ENCODE assay signal across 21 cellular contexts in genomic region chr5:43699910-43700309, GRCh38.
DNase-seq lines count a peak whose midpoint lies in the region; ATAC-seq, FAIRE-seq and TF ChIP-seq lines count a peak whose summit lies in the region.
"Had no signal": no experiment of that assay in that cellular context is flagged by ENCODE, and none has a peak within 500 bp of the region (broad histone marks: within the 10 kb centered on the region; RNA-seq: fewer than 3 reads in every experiment).

No MANE protein-coding gene starts in this region.

- no peak overlapping the region for H3K4me3 Mint-ChIP-seq in glutamatergic neuron (ENCODE audit: unreplicated experiment)
- H3K4me3 Mint-ChIP-seq: CD14-positive monocyte had no signal

- no peaks in the 10 kb centered on the region for H3K27me3 ChIP-seq in right atrium auricular region
- H3K27me3 ChIP-seq in testis: no peaks in the 10 kb centered on the region
- no peaks in the 10 kb centered on the region for H3K27me3 ChIP-seq in mesenchymal stem cell (ENCODE audit: control insufficient read depth in 1 of 2, insufficient read depth in 1 of 2, low read length in 2 of 2)

- H3K27ac ChIP-seq in right atrium auricular region (peak overlapping the region; percentile 21 to 27), testis (no peak overlapping the region), mesenchymal stem cell (ENCODE audit: low read length, poor library complexity, severe bottlenecking) (no peak overlapping the region)
- H3K27ac ChIP-seq: 22Rv1, RWPE1 had no signal

- H3K4me3 ChIP-seq in right atrium auricular region (no peak overlapping the region), testis (no peak overlapping the region), mesenchymal stem cell (ENCODE audit: insufficient read depth in 1 of 2, low read depth in 1 of 2, low read length in 2 of 2) (no peak overlapping the region)

- H2AFZ ChIP-seq in mesenchymal stem cell (ENCODE audit: low read depth, low read length): no peak overlapping the region

- intact Hi-C loops in Right ventricle myocardium inferior (cut with DNase I) (no loop called here), cardiac septum (cut with DNase I) (no loop called here), testis (cut with DNase I; ENCODE audit: low total_unique reads) (no loop called here)

- H4K91ac ChIP-seq in mesenchymal stem cell (ENCODE audit: low read length): no peak overlapping the region

- peaks cover 24% of the 10 kb centered on the region for H3K36me3 Mint-ChIP-seq in glutamatergic neuron (ENCODE audit: unreplicated experiment)

- no peak overlapping the region for H3K4me2 ChIP-seq in mesenchymal stem cell (ENCODE audit: low read length, poor library complexity, severe bottlenecking)

- peak; percentile 67 for ATAC-seq in Right ventricle myocardium inferior

- no peak overlapping the region for H4K8ac ChIP-seq in mesenchymal stem cell (ENCODE audit: low read length)

- no peak overlapping the region for H2BK12ac ChIP-seq in mesenchymal stem cell (ENCODE audit: low read length in 2 of 2)

- no peak overlapping the region for H3K18ac ChIP-seq in mesenchymal stem cell (ENCODE audit: low read depth in 1 of 2, low read length in 2 of 2)

- H3K9me3 ChIP-seq in right atrium auricular region: peaks cover 0 to 3% of the 10 kb centered on the region in 2 donors
- H3K9me3 ChIP-seq in testis: no peaks in the 10 kb centered on the region
- H3K9me3 ChIP-seq in mesenchymal stem cell (ENCODE audit: control insufficient read depth, low read length): peaks cover 7% of the 10 kb centered on the region

- H3K4me1 ChIP-seq in right atrium auricular region (peaks cover 0 to 10% of the 10 kb centered on the region in 2 donors), testis (no peaks in the 10 kb centered on the region), mesenchymal stem cell (ENCODE audit: control insufficient read depth, insufficient read depth, low read depth, low read length) (no peaks in the 10 kb centered on the region)

- no peak for TF ChIP-seq CTCF in glutamatergic neuron (IDR thresholded peaks at IDR 0.05; ENCODE audit: partially characterized antibody, unreplicated experiment)
- no peak for TF ChIP-seq CTCF in right atrium auricular region (IDR thresholded peaks at IDR 0.05)
- no peak for TF ChIP-seq CTCF in testis (IDR thresholded peaks at IDR 0.05)

- H3K4me1 Mint-ChIP-seq in glutamatergic neuron (ENCODE audit: low read depth, unreplicated experiment): peaks cover 10% of the 10 kb centered on the region
- H3K4me1 Mint-ChIP-seq: CD14-positive monocyte had no signal

- peak overlapping the region; percentile 3 for H3K27ac Mint-ChIP-seq in glutamatergic neuron (ENCODE audit: unreplicated experiment)

- FAIRE-seq in frontal cortex (lab: Jason Lieb, UNC): no peak
- FAIRE-seq: H1 had no signal

- no peak for DNase-seq in Right ventricle myocardium inferior (ENCODE audit: missing footprints)
- no peak for DNase-seq in cardiac septum (ENCODE audit: low spot score)
- DNase-seq in glutamatergic neuron: no peak
- DNase-seq in right atrium auricular region (ENCODE audit: low spot score): no peak
- DNase-seq in testis: peak; percentile 27
- no peak for DNase-seq in SHP77 (lab: John Stamatoyannopoulos, UW)
- DNase-seq in mesenchymal stem cell: no peak
- DNase-seq in frontal cortex (ENCODE audit: low spot score in 2 of 2): no peak
- DNase-seq: AML-193, COR-L47, DMS 273 treated with DMSO at 0.1 percent for 48 hours, GDM1, NCI-H1436, NCI-H1930, NCI-H226, NCI-H526, PC-3 had no signal

- H3K79me1 ChIP-seq in mesenchymal stem cell (replicated peaks; ENCODE audit: low read length, poor library complexity, severe bottlenecking): peaks cover 18% of the 10 kb centered on the region

- no peak overlapping the region for H3K23ac ChIP-seq in mesenchymal stem cell (ENCODE audit: low read length in 2 of 2)

- H2BK120ac ChIP-seq in mesenchymal stem cell (ENCODE audit: low read depth, low read length): no peak overlapping the region

- H3K9me3 Mint-ChIP-seq in glutamatergic neuron (ENCODE audit: unreplicated experiment): peaks cover 11% of the 10 kb centered on the region

- TF ChIP-seq POLR2A in testis (IDR thresholded peaks at IDR 0.05): no peak

- H3K9ac ChIP-seq in mesenchymal stem cell (ENCODE audit: low read length): no peak overlapping the region

- no peak overlapping the region for H3K4ac ChIP-seq in mesenchymal stem cell (ENCODE audit: low read depth in 1 of 2, low read length in 2 of 2)

- H2BK5ac ChIP-seq in mesenchymal stem cell (ENCODE audit: low read depth, low read length, poor library complexity, severe bottlenecking): no peak overlapping the region

- no peak overlapping the region for H2BK15ac ChIP-seq in mesenchymal stem cell (ENCODE audit: low read depth, poor library complexity, severe bottlenecking)

- H3K27me3 Mint-ChIP-seq in glutamatergic neuron (ENCODE audit: unreplicated experiment): peaks cover 2% of the 10 kb centered on the region

- peaks cover 45% of the 10 kb centered on the region for H3K36me3 ChIP-seq in right atrium auricular region
- H3K36me3 ChIP-seq in testis (ENCODE audit: low read depth, missing control alignments): no peaks in the 10 kb centered on the region
- peaks cover 5 to 44% of the 10 kb centered on the region in 2 experiments for H3K36me3 ChIP-seq in mesenchymal stem cell (ENCODE audit: control insufficient read depth in 1 of 2, insufficient read depth in 2 of 2, low read depth in 1 of 2, low read length in 2 of 2)

- no peak overlapping the region for H2AK5ac ChIP-seq in mesenchymal stem cell (ENCODE audit: low read length, severe bottlenecking)

- no peak overlapping the region for H3K14ac ChIP-seq in mesenchymal stem cell (ENCODE audit: low read length in 2 of 2)

- WGBS in testis, 2 donors: 34 to 44% methylated on average over 1 of the region's 1 CpG
- WGBS in mesenchymal stem cell: 97% methylated on average over 1 of the region's 1 CpG

Comparison
In these comparisons a context has a peak if more than half of its experiments do, and no peak if none do; other contexts are left out.
1. H3K27ac ChIP-seq: peak in right atrium auricular region (2 of 2); none in testis (0 of 2) and mesenchymal stem cell (single experiment).